27 cellular contexts compared by ENCODE assay signal in genomic region chr20:53878262-53879047, GRCh38.
DNase-seq lines count a peak whose midpoint lies in the region; ATAC-seq, FAIRE-seq and TF ChIP-seq lines count a peak whose summit lies in the region.
"Had no signal": no experiment of that assay in that cellular context is flagged by ENCODE, and none has a peak within 500 bp of the region (broad histone marks: within the 10 kb centered on the region; RNA-seq: fewer than 3 reads in every experiment).

No MANE protein-coding gene starts in this region.

- H3K9me3 ChIP-seq in hepatocyte (ENCODE audit: low read depth) (no peaks in the 10 kb centered on the region), neural progenitor cell (ENCODE audit: low read depth) (no peaks in the 10 kb centered on the region)
- H3K9me3 ChIP-seq: sigmoid colon had no signal

- H3K9me3 Mint-ChIP-seq in nephron (no peaks in the 10 kb centered on the region), neural progenitor cell (no peaks in the 10 kb centered on the region)
- peaks cover 6% of the 10 kb centered on the region for H3K9me3 Mint-ChIP-seq in activated CD8-positive, alpha-beta T cell treated with anti-CD3 and anti-CD28 coated beads, Interleukin-2, amount 10 ng/mL, durations not matched to agents 7 days and 5 days (ENCODE audit: insufficient read depth)
- no peaks in the 10 kb centered on the region for H3K9me3 Mint-ChIP-seq in effector memory CD8-positive, alpha-beta T cell
- H3K9me3 Mint-ChIP-seq: HFFc6, nephron progenitor cell had no signal

- no peaks in the 10 kb centered on the region for H3K27me3 ChIP-seq in hepatocyte
- no peaks in the 10 kb centered on the region for H3K27me3 ChIP-seq in neural progenitor cell
- H3K27me3 ChIP-seq: cardiac muscle cell, sigmoid colon had no signal

- CTCF ChIA-PET in activated CD8-positive, alpha-beta T cell treated with anti-CD3 and anti-CD28 coated beads, Interleukin-2, amount 10 ng/mL, durations not matched to agents 7 days and 5 days (lab: Charles Lee), result interaction anchor here (0.7 to 3.2 kb wide), 8 partner anchors 8 to 171 kb away, joined by 3 to 31 read pairs (median 3); no protein-coding TSS in a partner anchor

- H3K27me3 Mint-ChIP-seq in nephron (ENCODE audit: low read depth) (peaks cover 5% of the 10 kb centered on the region), neural progenitor cell (ENCODE audit: insufficient read depth, low read depth) (peaks cover 3% of the 10 kb centered on the region)
- H3K27me3 Mint-ChIP-seq in activated CD8-positive, alpha-beta T cell treated with anti-CD3 and anti-CD28 coated beads, Interleukin-2, amount 10 ng/mL, durations not matched to agents 7 days and 5 days (ENCODE audit: low read depth), result no peaks in the 10 kb centered on the region
- H3K27me3 Mint-ChIP-seq in effector memory CD8-positive, alpha-beta T cell, result no peaks in the 10 kb centered on the region
- H3K27me3 Mint-ChIP-seq: T-helper 17 cell had no signal

- H3K4me3 Mint-ChIP-seq in nephron (no peak overlapping the region), neural progenitor cell (no peak overlapping the region)
- no peak overlapping the region for H3K4me3 Mint-ChIP-seq in activated CD8-positive, alpha-beta T cell treated with anti-CD3 and anti-CD28 coated beads, Interleukin-2, amount 10 ng/mL, durations not matched to agents 7 days and 5 days
- H3K4me3 Mint-ChIP-seq in effector memory CD8-positive, alpha-beta T cell, result peak overlapping the region in 1 of 2 donors; percentile 22
- H3K4me3 Mint-ChIP-seq: activated T-cell treated with anti-CD3 and anti-CD28 coated beads, Interleukin-2, amount 50 U/mL, for 4 hours; HFFc6; nephron progenitor cell; T-helper 17 cell had no signal

- no peaks in the 10 kb centered on the region for H3F3A ChIP-seq in neural progenitor cell (ENCODE audit: low read depth)

- no peak overlapping the region for H3K9ac ChIP-seq in neural progenitor cell
- H3K9ac ChIP-seq: parathyroid adenoma had no signal

- H2AFZ ChIP-seq in hepatocyte (no peak overlapping the region), neural progenitor cell (replicated peaks) (no peak overlapping the region)
- H2AFZ ChIP-seq: parathyroid adenoma had no signal

- POLR2A ChIA-PET in activated CD8-positive, alpha-beta T cell treated with anti-CD3 and anti-CD28 coated beads, Interleukin-2, amount 10 ng/mL, durations not matched to agents 7 days and 5 days (lab: Charles Lee), result interaction anchor here (0.7 kb wide), 1 partner anchor 37 kb away, joined by 3 read pairs; no protein-coding TSS in a partner anchor

- peak; percentile 4 for FAIRE-seq in GM19239 (lab: Jason Lieb, UNC)

- WGBS in hepatocyte (ENCODE audit: low lambda C conversion rate, missing lambda C conversion rate), result 60% methylated on average over 6 of the region's 6 CpGs

- no peaks in the 10 kb centered on the region for H3K9me2 ChIP-seq in hepatocyte (replicated peaks; ENCODE audit: insufficient read depth)

- ATAC-seq in activated CD8-positive, alpha-beta T cell treated with anti-CD3 and anti-CD28 coated beads, Interleukin-2, amount 10 ng/mL, durations not matched to agents 7 days and 5 days, result no peak
- ATAC-seq in effector memory CD8-positive, alpha-beta T cell (replicated peaks), result no peak
- ATAC-seq: activated T-cell treated with anti-CD3 and anti-CD28 coated beads, Interleukin-2, amount 50 U/mL, for 4 hours; T-helper 17 cell had no signal

- H3K4me2 ChIP-seq in hepatocyte (peak overlapping the region; percentile 65), neural progenitor cell (no peak overlapping the region)

- TF ChIP-seq CTCF in hepatocyte (IDR thresholded peaks at IDR 0.05; ENCODE audit: poor library complexity) (no peak), nephron (IDR thresholded peaks at IDR 0.05; ENCODE audit: unreplicated experiment in 3 of 3) (no peak), neural progenitor cell (IDR thresholded peaks at IDR 0.05) (no peak)

- DNase-seq in GM19239 (ENCODE audit: insufficient read length, low spot score) (no peak), NCI-H2227 treated with DMSO at 0.1 percent for 48 hours (lab: John Stamatoyannopoulos, UW) (peak; percentile 37), hepatocyte (ENCODE audit: low spot score) (no peak), kidney tubule cell (ENCODE audit: low spot score) (no peak), neural progenitor cell (ENCODE audit: low spot score) (no peak)
- no peak for DNase-seq in activated CD8-positive, alpha-beta T cell treated with anti-CD3 and anti-CD28 coated beads, Interleukin-2, amount 10 ng/mL, durations not matched to agents 7 days and 5 days
- no peak for DNase-seq in effector memory CD8-positive, alpha-beta T cell
- DNase-seq: activated CD4-positive, alpha-beta T cell treated with anti-CD3 and anti-CD28 coated beads for 4 hours; activated T-cell treated with anti-CD3 and anti-CD28 coated beads, Interleukin-2, amount 50 U/mL, for 4 hours; anterior cingulate cortex; Calu3; cortex of kidney; HFFc6; kidney glomerular epithelial cell; MM.1S; NCI-H1417 treated with DMSO at 0.1 percent for 48 hours; NCI-H524 treated with DMSO at 0.1 percent for 48 hours; nephron progenitor cell; RPMI8226; sigmoid colon; T-helper 17 cell; trophoblast cell had no signal

- H3K27ac Mint-ChIP-seq in nephron, result peak overlapping the region; percentile 55 to 68 (median 65)
- no peak overlapping the region for H3K27ac Mint-ChIP-seq in activated CD8-positive, alpha-beta T cell treated with anti-CD3 and anti-CD28 coated beads, Interleukin-2, amount 10 ng/mL, durations not matched to agents 7 days and 5 days
- peak overlapping the region in 1 of 2 donors; percentile 46 for H3K27ac Mint-ChIP-seq in effector memory CD8-positive, alpha-beta T cell
- H3K27ac Mint-ChIP-seq in neural progenitor cell, result no peak overlapping the region
- H3K27ac Mint-ChIP-seq: HFFc6, nephron progenitor cell, T-helper 17 cell had no signal

- peaks cover 6% of the 10 kb centered on the region for H3K4me1 ChIP-seq in hepatocyte (ENCODE audit: insufficient read depth)
- peaks cover 3% of the 10 kb centered on the region for H3K4me1 ChIP-seq in neural progenitor cell
- H3K4me1 ChIP-seq: sigmoid colon had no signal

- H3K79me2 ChIP-seq in hepatocyte, result no peaks in the 10 kb centered on the region
- H3K79me2 ChIP-seq in neural progenitor cell (ENCODE audit: low read depth), result no peaks in the 10 kb centered on the region
- H3K79me2 ChIP-seq: parathyroid adenoma had no signal

- H3K27ac ChIP-seq in hepatocyte (peak overlapping the region; percentile 7), neural progenitor cell (no peak overlapping the region)
- H3K27ac ChIP-seq: C4-2B, cardiac muscle cell, parathyroid adenoma, sigmoid colon, SK-N-MC had no signal

- H3K36me3 Mint-ChIP-seq in nephron (ENCODE audit: low read depth) (no peaks in the 10 kb centered on the region), neural progenitor cell (no peaks in the 10 kb centered on the region)
- peaks cover 15% of the 10 kb centered on the region for H3K36me3 Mint-ChIP-seq in activated CD8-positive, alpha-beta T cell treated with anti-CD3 and anti-CD28 coated beads, Interleukin-2, amount 10 ng/mL, durations not matched to agents 7 days and 5 days (ENCODE audit: low read depth)
- peaks cover 1% of the 10 kb centered on the region for H3K36me3 Mint-ChIP-seq in effector memory CD8-positive, alpha-beta T cell (ENCODE audit: insufficient read depth)

- H3K36me3 ChIP-seq in hepatocyte (replicated peaks; ENCODE audit: insufficient read depth, low read depth) (no peaks in the 10 kb centered on the region), neural progenitor cell (no peaks in the 10 kb centered on the region)
- H3K36me3 ChIP-seq: cardiac muscle cell, sigmoid colon had no signal

- no peaks in the 10 kb centered on the region for H4K20me1 ChIP-seq in hepatocyte (ENCODE audit: insufficient read depth, poor library complexity, severe bottlenecking)
- H4K20me1 ChIP-seq in neural progenitor cell (ENCODE audit: low read depth), result no peaks in the 10 kb centered on the region

- H3K4me1 Mint-ChIP-seq in nephron (peaks cover 8% of the 10 kb centered on the region), neural progenitor cell (no peaks in the 10 kb centered on the region)
- H3K4me1 Mint-ChIP-seq in activated CD8-positive, alpha-beta T cell treated with anti-CD3 and anti-CD28 coated beads, Interleukin-2, amount 10 ng/mL, durations not matched to agents 7 days and 5 days (ENCODE audit: low read depth), result peaks cover 67% of the 10 kb centered on the region
- H3K4me1 Mint-ChIP-seq in effector memory CD8-positive, alpha-beta T cell (ENCODE audit: low read depth in 2 of 2), result peaks cover 7 to 46% of the 10 kb centered on the region in 2 donors

- H3K4me3 ChIP-seq in hepatocyte (no peak overlapping the region), neural progenitor cell (no peak overlapping the region)
- H3K4me3 ChIP-seq: cardiac muscle cell, sigmoid colon, SK-N-MC had no signal

Comparison
In these comparisons a context has a peak if more than half of its experiments do, and no peak if none do; other contexts are left out.
1. H3K27ac Mint-ChIP-seq: peak in nephron (3 of 3); none in activated CD8-positive, alpha-beta T cell treated with anti-CD3 and anti-CD28 coated beads, Interleukin-2, amount 10 ng/mL, durations not matched to agents 7 days and 5 days (single experiment) and neural progenitor cell (single experiment).